ENCODE assay signal across 17 cellular contexts in the genomic region with DNA sequence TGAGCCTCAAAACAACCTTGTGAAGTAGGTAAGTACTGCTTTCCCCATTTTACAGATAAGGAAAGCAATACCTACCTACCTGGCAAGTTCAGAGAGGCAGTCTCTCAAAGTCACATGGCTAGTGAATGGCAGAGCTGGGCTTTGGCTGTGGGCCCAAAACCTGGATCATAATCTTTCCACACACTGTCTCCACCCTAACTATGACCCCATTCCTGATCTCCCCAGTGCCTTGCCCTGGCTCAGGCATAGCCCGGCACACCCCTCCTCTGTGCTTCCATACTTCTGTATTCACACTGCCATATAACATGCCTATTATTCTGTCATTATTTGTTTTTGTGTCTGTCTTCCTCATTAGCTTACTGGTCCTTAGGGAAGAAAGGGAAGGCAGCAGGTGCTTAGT.
"Had no signal": no experiment of that assay in that cellular context is flagged by ENCODE, and none has a peak within 500 bp of the region (broad histone marks: within the 10 kb centered on the region; RNA-seq: fewer than 3 reads in every experiment).

No MANE protein-coding gene starts in this region.

- H3K9me3 Mint-ChIP-seq: activated CD4-positive, alpha-beta memory T cell treated with anti-CD3 and anti-CD28 coated beads for 36 hours; activated naive CD4-positive, alpha-beta T cell treated with anti-CD3 and anti-CD28 coated beads, Interleukin-2, amount 50 U/mL, for 72 hours; activated T-cell treated with anti-CD3 and anti-CD28 coated beads, Interleukin-2, amount 50 U/mL, for 4 hours; central memory CD8-positive, alpha-beta T cell; memory B cell; neural crest cell; T-cell had no signal

- H3K27me3 ChIP-seq: esophagus muscularis mucosa had no signal

- FAIRE-seq: urothelium cell line had no signal

- H3K4me3 Mint-ChIP-seq: activated CD4-positive, alpha-beta memory T cell treated with anti-CD3 and anti-CD28 coated beads for 36 hours; activated T-cell treated with anti-CD3 and anti-CD28 coated beads, Interleukin-2, amount 50 U/mL, for 4 hours; brain; central memory CD8-positive, alpha-beta T cell; memory B cell; neural crest cell; T-cell had no signal

- H3K4me1 Mint-ChIP-seq: central memory CD8-positive, alpha-beta T cell; memory B cell; neural crest cell; T-cell had no signal

- H3K36me3 Mint-ChIP-seq: activated CD4-positive, alpha-beta memory T cell treated with anti-CD3 and anti-CD28 coated beads for 36 hours; activated naive CD4-positive, alpha-beta T cell treated with anti-CD3 and anti-CD28 coated beads, Interleukin-2, amount 50 U/mL, for 72 hours; memory B cell; T-cell had no signal

- H3K27ac ChIP-seq: VCaP had no signal

- H3K27ac Mint-ChIP-seq: activated CD4-positive, alpha-beta memory T cell treated with anti-CD3 and anti-CD28 coated beads for 36 hours; activated naive CD4-positive, alpha-beta T cell treated with anti-CD3 and anti-CD28 coated beads, Interleukin-2, amount 50 U/mL, for 72 hours; brain; memory B cell; T-cell had no signal

- H3K9me3 ChIP-seq: esophagus muscularis mucosa had no signal

- H3K4me3 ChIP-seq: esophagus muscularis mucosa, skin epidermis had no signal

- DNase-seq: activated CD4-positive, alpha-beta memory T cell treated with anti-CD3 and anti-CD28 coated beads for 36 hours; activated effector memory CD4-positive, alpha-beta T cell treated with anti-CD3 and anti-CD28 coated beads, Interleukin-2, amount 50 U/mL, for 16 hours; activated T-cell treated with anti-CD3 and anti-CD28 coated beads, Interleukin-2, amount 50 U/mL, for 4 hours; amniotic stem cell; foreskin fibroblast; substantia nigra; T-cell had no signal

- ATAC-seq: activated naive CD4-positive, alpha-beta T cell treated with anti-CD3 and anti-CD28 coated beads, Interleukin-2, amount 50 U/mL, for 72 hours; activated T-cell treated with anti-CD3 and anti-CD28 coated beads, Interleukin-2, amount 50 U/mL, for 4 hours; left lobe of liver; T-cell had no signal

- H3K36me3 ChIP-seq: esophagus muscularis mucosa had no signal
